1 cellular context compared by ENCODE assay signal in the genomic region with DNA sequence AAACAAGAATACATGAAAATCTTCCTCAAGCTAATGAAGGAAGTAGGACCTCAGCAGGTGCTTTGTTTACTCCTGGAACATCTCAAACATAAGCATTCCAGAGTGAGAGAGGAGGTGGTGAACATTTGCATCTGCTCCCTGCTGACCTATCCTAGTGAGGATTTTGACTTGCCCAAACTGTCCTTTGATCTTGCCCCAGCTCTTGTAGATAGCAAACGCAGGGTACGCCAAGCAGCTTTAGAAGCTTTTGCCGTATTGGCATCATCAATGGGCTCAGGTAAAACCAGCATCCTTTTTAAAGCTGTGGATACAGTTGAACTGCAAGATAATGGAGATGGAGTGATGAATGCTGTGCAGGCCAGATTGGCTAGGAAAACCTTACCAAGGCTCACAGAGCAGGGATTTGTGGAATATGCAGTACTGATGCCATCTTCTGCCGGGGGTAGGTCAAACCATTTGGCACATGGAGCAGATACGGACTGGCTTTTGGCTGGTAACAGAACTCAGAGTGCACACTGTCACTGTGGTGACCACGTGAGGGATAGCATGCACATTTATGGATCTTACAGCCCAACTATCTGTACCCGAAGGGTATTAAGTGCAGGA.
TF ChIP-seq lines count a peak whose summit lies in the region.

No MANE protein-coding gene starts in this region.

TF ChIP-seq in K562, 482 proteins besides CTCF, POLR2A, EP300 and RAD21 (continued from another document):
- TF ChIP-seq, protein P1, sequence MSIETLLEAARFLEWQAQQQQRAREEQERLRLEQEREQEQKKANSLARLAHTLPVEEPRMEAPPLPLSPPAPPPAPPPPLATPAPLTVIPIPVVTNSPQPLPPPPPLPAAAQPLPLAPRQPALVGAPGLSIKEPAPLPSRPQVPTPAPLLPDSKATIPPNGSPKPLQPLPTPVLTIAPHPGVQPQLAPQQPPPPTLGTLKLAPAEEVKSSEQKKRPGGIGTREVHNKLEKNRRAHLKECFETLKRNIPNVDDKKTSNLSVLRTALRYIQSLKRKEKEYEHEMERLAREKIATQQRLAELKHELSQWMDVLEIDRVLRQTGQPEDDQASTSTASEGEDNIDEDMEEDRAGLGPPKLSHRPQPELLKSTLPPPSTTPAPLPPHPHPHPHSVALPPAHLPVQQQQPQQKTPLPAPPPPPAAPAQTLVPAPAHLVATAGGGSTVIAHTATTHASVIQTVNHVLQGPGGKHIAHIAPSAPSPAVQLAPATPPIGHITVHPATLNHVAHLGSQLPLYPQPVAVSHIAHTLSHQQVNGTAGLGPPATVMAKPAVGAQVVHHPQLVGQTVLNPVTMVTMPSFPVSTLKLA (conservative IDR thresholded peaks at IDR 0.05), result peak in 1 of 2 experiments; percentile 37; a peak in 1 of 4 replicates
- TF ChIP-seq FOXJ2 (tag; IDR thresholded peaks at IDR 0.05) (no peak), NEUROD1 (IDR thresholded peaks at IDR 0.05; ENCODE audit: borderline replicate concordance, low read depth, low read length, partially characterized antibody) (no peak), NUFIP1 (IDR thresholded peaks at IDR 0.05; ENCODE audit: partially characterized antibody) (no peak)
- TF ChIP-seq, protein P2, sequence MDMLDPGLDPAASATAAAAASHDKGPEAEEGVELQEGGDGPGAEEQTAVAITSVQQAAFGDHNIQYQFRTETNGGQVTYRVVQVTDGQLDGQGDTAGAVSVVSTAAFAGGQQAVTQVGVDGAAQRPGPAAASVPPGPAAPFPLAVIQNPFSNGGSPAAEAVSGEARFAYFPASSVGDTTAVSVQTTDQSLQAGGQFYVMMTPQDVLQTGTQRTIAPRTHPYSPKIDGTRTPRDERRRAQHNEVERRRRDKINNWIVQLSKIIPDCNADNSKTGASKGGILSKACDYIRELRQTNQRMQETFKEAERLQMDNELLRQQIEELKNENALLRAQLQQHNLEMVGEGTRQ (CRISPR knock-in tag; IDR thresholded peaks at IDR 0.05), result peak; percentile 55
